ENCODE assay signal across 14 cellular contexts in genomic region chr12:13780453-13780852, GRCh38.
DNase-seq lines count a peak whose midpoint lies in the region; ATAC-seq and TF ChIP-seq lines count a peak whose summit lies in the region.
"Had no signal": no experiment of that assay in that cellular context is flagged by ENCODE, and none has a peak within 500 bp of the region (broad histone marks: within the 10 kb centered on the region; RNA-seq: fewer than 3 reads in every experiment).

No MANE protein-coding gene starts in this region.

- TF ChIP-seq CTCF in fibroblast of pulmonary artery (IDR thresholded peaks at IDR 0.05; ENCODE audit: low read length, missing control alignments): no peak
- TF ChIP-seq CTCF in omental fat pad (IDR thresholded peaks at IDR 0.05): no peak

- no peaks in the 10 kb centered on the region for H3K4me1 Mint-ChIP-seq in activated T-helper 1 cell treated with anti-CD3 and anti-CD28 coated beads, Interleukin-12 subunit alpha, Interleukin-12 subunit beta, Interleukin-2, Interleukin-4 antibody, amounts not matched to agents 30 ng/mL and 10 ng/mL and 1 ng/mL, durations not matched to agents 14 hours and 24 hours and 36 hours (ENCODE audit: low read depth)
- H3K4me1 Mint-ChIP-seq: CD4-positive, alpha-beta memory T cell had no signal

- ATAC-seq in omental fat pad (ENCODE audit: low FRiP score): peak; percentile 68
- ATAC-seq in HG03045 (IDR thresholded peaks at IDR 0.05; ENCODE audit: unreplicated experiment): no peak
- no peak for ATAC-seq in HG03469 (IDR thresholded peaks at IDR 0.05; ENCODE audit: unreplicated experiment)
- ATAC-seq: A549, GM23338, HepG2 had no signal

- H3K27ac Mint-ChIP-seq in activated T-helper 1 cell treated with anti-CD3 and anti-CD28 coated beads, Interleukin-12 subunit alpha, Interleukin-12 subunit beta, Interleukin-2, Interleukin-4 antibody, amounts not matched to agents 30 ng/mL and 10 ng/mL and 1 ng/mL, durations not matched to agents 14 hours and 24 hours and 36 hours: no peak overlapping the region
- H3K27ac Mint-ChIP-seq: CD4-positive, alpha-beta memory T cell; GM23338 had no signal

- DNase-seq in NCI-H226 (peak; percentile 93), fibroblast of pulmonary artery (ENCODE audit: low read depth) (peak; percentile 16), omental fat pad (ENCODE audit: low spot score) (no peak)
- no peak for DNase-seq in activated T-helper 1 cell treated with anti-CD3 and anti-CD28 coated beads, Interleukin-12 subunit alpha, Interleukin-12 subunit beta, Interleukin-2, Interleukin-4 antibody, amounts not matched to agents 30 ng/mL and 10 ng/mL and 1 ng/mL, durations not matched to agents 14 hours and 24 hours and 36 hours (ENCODE audit: low spot score)
- no peak for DNase-seq in stimulated activated CD4-positive, alpha-beta T cell treated with anti-CD3 and anti-CD28 coated beads, Interleukin-15, amount 100 ng/mL, for 24 hours
- DNase-seq: BE2C; CD4-positive, alpha-beta memory T cell; COR-L47; H7 had no signal

- no peaks in the 10 kb centered on the region for H3K9me3 Mint-ChIP-seq in activated T-helper 1 cell treated with anti-CD3 and anti-CD28 coated beads, Interleukin-12 subunit alpha, Interleukin-12 subunit beta, Interleukin-2, Interleukin-4 antibody, amounts not matched to agents 30 ng/mL and 10 ng/mL and 1 ng/mL, durations not matched to agents 14 hours and 24 hours and 36 hours
- H3K9me3 Mint-ChIP-seq: GM23338 had no signal

- intact Hi-C loops in activated T-helper 1 cell treated with anti-CD3 and anti-CD28 coated beads, Interleukin-12 subunit alpha, Interleukin-12 subunit beta, Interleukin-2, Interleukin-4 antibody, amounts not matched to agents 30 ng/mL and 10 ng/mL and 1 ng/mL, durations not matched to agents 14 hours and 24 hours and 36 hours (cut with micrococcal nuclease): no loop called here

- no peak overlapping the region for H3K4me3 Mint-ChIP-seq in activated T-helper 1 cell treated with anti-CD3 and anti-CD28 coated beads, Interleukin-12 subunit alpha, Interleukin-12 subunit beta, Interleukin-2, Interleukin-4 antibody, amounts not matched to agents 30 ng/mL and 10 ng/mL and 1 ng/mL, durations not matched to agents 14 hours and 24 hours and 36 hours
- H3K4me3 Mint-ChIP-seq: CD4-positive, alpha-beta memory T cell; GM23338 had no signal

- H3K4me3 ChIP-seq in fibroblast of pulmonary artery (replicated peaks; ENCODE audit: low read depth, low read length): no peak overlapping the region
- H3K4me3 ChIP-seq: A549, GM23338 had no signal

- H3K27me3 Mint-ChIP-seq in activated T-helper 1 cell treated with anti-CD3 and anti-CD28 coated beads, Interleukin-12 subunit alpha, Interleukin-12 subunit beta, Interleukin-2, Interleukin-4 antibody, amounts not matched to agents 30 ng/mL and 10 ng/mL and 1 ng/mL, durations not matched to agents 14 hours and 24 hours and 36 hours (ENCODE audit: insufficient read depth): no peaks in the 10 kb centered on the region

- H3K36me3 Mint-ChIP-seq in activated T-helper 1 cell treated with anti-CD3 and anti-CD28 coated beads, Interleukin-12 subunit alpha, Interleukin-12 subunit beta, Interleukin-2, Interleukin-4 antibody, amounts not matched to agents 30 ng/mL and 10 ng/mL and 1 ng/mL, durations not matched to agents 14 hours and 24 hours and 36 hours (ENCODE audit: low read depth): no peaks in the 10 kb centered on the region
- H3K36me3 Mint-ChIP-seq: CD4-positive, alpha-beta memory T cell had no signal

Comparison
In these comparisons a context has a peak if more than half of its experiments do, and no peak if none do; other contexts are left out.
1. DNase-seq: peak in NCI-H226 (single experiment) and fibroblast of pulmonary artery (single experiment); none in omental fat pad (single experiment), activated T-helper 1 cell treated with anti-CD3 and anti-CD28 coated beads, Interleukin-12 subunit alpha, Interleukin-12 subunit beta, Interleukin-2, Interleukin-4 antibody, amounts not matched to agents 30 ng/mL and 10 ng/mL and 1 ng/mL, durations not matched to agents 14 hours and 24 hours and 36 hours (single experiment) and stimulated activated CD4-positive, alpha-beta T cell treated with anti-CD3 and anti-CD28 coated beads, Interleukin-15, amount 100 ng/mL, for 24 hours (single experiment).